Comparison of ENCODE assay signal across 26 cellular contexts in the genomic region with DNA sequence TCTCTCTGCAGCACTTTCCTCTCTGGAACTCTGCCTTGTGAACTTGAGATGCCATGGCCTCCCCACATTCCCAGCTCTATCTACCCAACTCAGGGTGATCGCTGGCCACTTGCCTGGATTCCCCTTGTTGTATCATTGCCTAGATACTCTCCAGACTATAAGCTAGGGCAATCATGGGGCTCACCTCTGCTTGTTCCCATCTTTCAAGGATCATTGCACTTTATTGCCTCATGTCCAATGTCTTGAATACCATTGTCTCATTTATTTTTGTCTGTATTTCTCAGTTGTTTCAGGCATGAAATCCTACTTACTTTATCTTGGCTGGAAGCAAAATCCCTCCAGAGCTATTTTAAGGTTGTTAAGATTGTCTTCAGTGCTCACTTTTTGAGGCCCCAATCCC.
"Had no signal": no experiment of that assay in that cellular context is flagged by ENCODE, and none has a peak within 500 bp of the region (broad histone marks: within the 10 kb centered on the region; RNA-seq: fewer than 3 reads in every experiment).

No MANE protein-coding gene starts in this region.

- DNase-seq: naive thymus-derived CD4-positive, alpha-beta T cell; natural killer cell; nephron progenitor cell; nucleus accumbens; pancreas; right lobe of liver; sigmoid colon; small intestine; stimulated activated CD4-positive, alpha-beta T cell treated with anti-CD3 and anti-CD28 coated beads, Interleukin-15, amount 100 ng/mL, for 24 hours; stimulated activated CD4-positive, alpha-beta T cell treated with anti-CD3 and anti-CD28 coated beads, Interleukin-2, amount 100 ng/mL, for 24 hours; stimulated activated CD4-positive, alpha-beta T cell treated with anti-CD3 and anti-CD28 coated beads, Interleukin-2, amount 100 ng/mL, for 48 hours; stimulated activated CD4-positive, alpha-beta T cell treated with anti-CD3 and anti-CD28 coated beads, Interleukin-4, amount 100 ng/mL, for 24 hours; stimulated activated naive B cell treated with anti-CD40 and anti-IgM and Interleukin-4, amounts not matched to agents 10 μg/mL and 1 μg/mL and 100 μg/mL, for 72 hours; stimulated activated naive CD4-positive, alpha-beta T cell treated with Interleukin-2 at 50 U/mL for 16 hours; stomach; thyroid gland; trophoblast cell; upper lobe of left lung; uterus had no signal

- H3K27ac Mint-ChIP-seq: naive thymus-derived CD4-positive, alpha-beta T cell; natural killer cell; nephron progenitor cell; stimulated activated effector memory CD8-positive, alpha-beta T cell treated with anti-CD3 and anti-CD28 coated beads, Interleukin-12 subunit alpha, Interleukin-12 subunit beta, amount 100 ng/mL, for 72 hours; stimulated activated naive B cell treated with anti-CD40 and anti-IgM and Interleukin-4, amounts not matched to agents 10 μg/mL and 1 μg/mL and 100 μg/mL, for 72 hours; stimulated activated naive CD8-positive, alpha-beta T cell treated with anti-CD3 and anti-CD28 coated beads, Interleukin-15, Interleukin-2, amounts not matched to agents 100 ng/mL and 50 ng/mL, for 24 hours had no signal

- H3K36me3 Mint-ChIP-seq: naive thymus-derived CD4-positive, alpha-beta T cell; natural killer cell; stimulated activated effector memory CD8-positive, alpha-beta T cell treated with anti-CD3 and anti-CD28 coated beads, Interleukin-12 subunit alpha, Interleukin-12 subunit beta, amount 100 ng/mL, for 72 hours; stimulated activated naive B cell treated with anti-CD40 and anti-IgM and Interleukin-4, amounts not matched to agents 10 μg/mL and 1 μg/mL and 100 μg/mL, for 72 hours had no signal

- H3K27me3 Mint-ChIP-seq: stimulated activated naive CD8-positive, alpha-beta T cell treated with anti-CD3 and anti-CD28 coated beads, Interleukin-15, Interleukin-2, amounts not matched to agents 100 ng/mL and 50 ng/mL, for 24 hours had no signal

- H3K9me3 ChIP-seq: neutrophil, pancreas, prostate gland, sigmoid colon, thoracic aorta, thyroid gland, upper lobe of left lung, uterus had no signal

- H3K4me3 ChIP-seq: pancreas, prostate gland, right lobe of liver, sigmoid colon, stomach, thoracic aorta, thyroid gland, tibial nerve, upper lobe of left lung, uterus had no signal

- H3K4me1 Mint-ChIP-seq: naive thymus-derived CD4-positive, alpha-beta T cell; natural killer cell; stimulated activated effector memory CD8-positive, alpha-beta T cell treated with anti-CD3 and anti-CD28 coated beads, Interleukin-12 subunit alpha, Interleukin-12 subunit beta, amount 100 ng/mL, for 72 hours; stimulated activated naive B cell treated with anti-CD40 and anti-IgM and Interleukin-4, amounts not matched to agents 10 μg/mL and 1 μg/mL and 100 μg/mL, for 72 hours had no signal

- H3K27ac ChIP-seq: neutrophil, pancreas, prostate gland, right lobe of liver, sigmoid colon, stomach, thoracic aorta, thyroid gland, tibial nerve, upper lobe of left lung, uterus had no signal

- H3K9me3 Mint-ChIP-seq: stimulated activated effector memory CD8-positive, alpha-beta T cell treated with anti-CD3 and anti-CD28 coated beads, Interleukin-12 subunit alpha, Interleukin-12 subunit beta, amount 100 ng/mL, for 72 hours; stimulated activated naive CD8-positive, alpha-beta T cell treated with anti-CD3 and anti-CD28 coated beads, Interleukin-15, Interleukin-2, amounts not matched to agents 100 ng/mL and 50 ng/mL, for 24 hours had no signal

- H3K4me3 Mint-ChIP-seq: naive thymus-derived CD4-positive, alpha-beta T cell; natural killer cell; nephron progenitor cell; neural crest cell; stimulated activated effector memory CD8-positive, alpha-beta T cell treated with anti-CD3 and anti-CD28 coated beads, Interleukin-12 subunit alpha, Interleukin-12 subunit beta, amount 100 ng/mL, for 72 hours; stimulated activated naive B cell treated with anti-CD40 and anti-IgM and Interleukin-4, amounts not matched to agents 10 μg/mL and 1 μg/mL and 100 μg/mL, for 72 hours; stimulated activated naive CD8-positive, alpha-beta T cell treated with anti-CD3 and anti-CD28 coated beads, Interleukin-15, Interleukin-2, amounts not matched to agents 100 ng/mL and 50 ng/mL, for 24 hours had no signal

- H3K27me3 ChIP-seq: neutrophil, pancreas, right lobe of liver, sigmoid colon, stomach, thyroid gland, tibial nerve, upper lobe of left lung, uterus had no signal

- H3K36me3 ChIP-seq: neutrophil, pancreas, prostate gland, right lobe of liver, sigmoid colon, stomach, thoracic aorta, thyroid gland, tibial nerve, upper lobe of left lung, uterus had no signal

- H3K4me1 ChIP-seq: pancreas, prostate gland, sigmoid colon, stomach, thyroid gland, tibial nerve, upper lobe of left lung, uterus had no signal
